In the genomic region with DNA sequence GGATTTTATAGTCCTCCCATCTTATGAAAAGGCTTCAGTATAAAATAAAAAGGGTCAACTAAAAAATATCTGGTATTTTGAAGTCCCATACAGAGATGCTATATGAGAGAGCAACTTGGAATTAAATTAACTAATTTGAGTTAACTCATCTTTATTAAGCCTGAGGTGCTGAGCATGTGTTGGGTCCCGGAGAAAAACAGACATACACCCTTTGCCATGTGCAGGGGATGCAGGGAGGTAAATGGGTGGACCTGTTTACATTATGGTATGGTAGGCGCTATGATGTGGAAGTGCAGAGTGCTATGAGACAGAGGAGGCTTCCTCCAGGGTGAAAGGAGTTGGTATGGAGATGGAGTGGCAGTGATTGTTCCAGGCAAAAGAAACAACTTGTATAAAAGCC, we compare ENCODE assay signal across 23 cellular contexts.
A peak's percentile ranks its signal among the peaks of the same experiment; 100 is the strongest.
DNase-seq lines count a peak whose midpoint lies in the region; ATAC-seq and TF ChIP-seq lines count a peak whose summit lies in the region.
"Had no signal": no experiment of that assay in that cellular context is flagged by ENCODE, and none has a peak within 500 bp of the region (broad histone marks: within the 10 kb centered on the region; RNA-seq: fewer than 3 reads in every experiment).

No MANE protein-coding gene starts in this region.

- H4K20me1 ChIP-seq in Loucy (ENCODE audit: insufficient read depth, low read length, poor library complexity, severe bottlenecking) (no peaks in the 10 kb centered on the region), hepatocyte (ENCODE audit: insufficient read depth, poor library complexity, severe bottlenecking) (no peaks in the 10 kb centered on the region)

- H3K36me3 ChIP-seq in Loucy (ENCODE audit: insufficient read depth, low read length) (no peaks in the 10 kb centered on the region), hepatocyte (replicated peaks; ENCODE audit: insufficient read depth, low read depth) (no peaks in the 10 kb centered on the region), trophoblast cell (ENCODE audit: control insufficient read depth in 1 of 2, insufficient read depth in 2 of 2, low read length in 2 of 2) (no peaks in the 10 kb centered on the region)

- no peak overlapping the region for H3K4ac ChIP-seq in trophoblast cell (ENCODE audit: low read depth, low read length)

- 0 out of 2 replicates have a peak, but pooled peaks cover 3% of the 10 kb centered on the region for H3F3A ChIP-seq in Loucy (ENCODE audit: low read depth)

- peaks cover 2% of the 10 kb centered on the region for H3K79me1 ChIP-seq in trophoblast cell (ENCODE audit: low read length)

- peaks cover 58% of the 10 kb centered on the region for H3K4me1 ChIP-seq in Loucy (ENCODE audit: insufficient read depth, low read length, poor library complexity, severe bottlenecking)
- H3K4me1 ChIP-seq in hepatocyte (ENCODE audit: insufficient read depth), result peaks cover 63% of the 10 kb centered on the region
- peaks cover 0 to 6% of the 10 kb centered on the region in 2 experiments for H3K4me1 ChIP-seq in trophoblast cell (ENCODE audit: control insufficient read depth in 1 of 2, insufficient read depth in 2 of 2, low read length in 2 of 2)

- H3K4me2 ChIP-seq in Loucy (ENCODE audit: low read depth, low read length, poor library complexity, severe bottlenecking) (peak overlapping the region; percentile 83), hepatocyte (no peak overlapping the region), trophoblast cell (ENCODE audit: low read length) (no peak overlapping the region)
- H3K4me2 ChIP-seq: PC-9 had no signal

- H3K23ac ChIP-seq in trophoblast cell (ENCODE audit: low read length), result no peak overlapping the region

- H3K4me3 ChIP-seq in Loucy (ENCODE audit: low read length, poor library complexity, severe bottlenecking) (no peak overlapping the region), hepatocyte (no peak overlapping the region), trophoblast cell (ENCODE audit: low read depth, low read length) (no peak overlapping the region)
- H3K4me3 ChIP-seq: PC-9 had no signal

- no peak for DNase-seq in activated CD4-positive, alpha-beta T cell treated with anti-CD3 and anti-CD28 coated beads, Interleukin-2, amount 10 ng/mL, durations not matched to agents 7 days and 5 days
- DNase-seq in activated CD4-positive, alpha-beta T cell treated with anti-CD3 and anti-CD28 coated beads, Interleukin-2, amount 50 U/mL, for 1 hour, result no peak
- DNase-seq in hepatocyte (ENCODE audit: low spot score) (no peak), trophoblast cell (no peak), GM10248 (ENCODE audit: extremely low spot score) (no peak), NCI-H1105 (lab: John Stamatoyannopoulos, UW) (no peak)
- DNase-seq: 8988T; AML-193; C1 segment of cervical spinal cord; Calu3; CD8-positive, alpha-beta memory T cell; GDM1; KBM-7; NCI-H1092; NCI-H1436 treated with DMSO at 0.1 percent for 48 hours; NCI-H1930; NCI-H69; PC-9; SHP77 had no signal

- H3K27me3 ChIP-seq in Loucy (ENCODE audit: insufficient read depth, low read length, poor library complexity, severe bottlenecking) (no peaks in the 10 kb centered on the region), hepatocyte (no peaks in the 10 kb centered on the region), trophoblast cell (ENCODE audit: insufficient read depth, low read length) (no peaks in the 10 kb centered on the region)

- peaks cover 46% of the 10 kb centered on the region for H3K4me1 Mint-ChIP-seq in activated CD4-positive, alpha-beta T cell treated with anti-CD3 and anti-CD28 coated beads, Interleukin-2, amount 10 ng/mL, durations not matched to agents 7 days and 5 days

- no peak overlapping the region for H4K12ac ChIP-seq in trophoblast cell (ENCODE audit: low read depth, low read length)

- no peaks in the 10 kb centered on the region for H3K9me3 Mint-ChIP-seq in activated CD4-positive, alpha-beta T cell treated with anti-CD3 and anti-CD28 coated beads, Interleukin-2, amount 10 ng/mL, durations not matched to agents 7 days and 5 days
- H3K9me3 Mint-ChIP-seq: CD8-positive, alpha-beta memory T cell had no signal

- H3K36me3 Mint-ChIP-seq in activated CD4-positive, alpha-beta T cell treated with anti-CD3 and anti-CD28 coated beads, Interleukin-2, amount 10 ng/mL, durations not matched to agents 7 days and 5 days (ENCODE audit: low read depth), result peaks cover 5% of the 10 kb centered on the region

- H3K18ac ChIP-seq in trophoblast cell (ENCODE audit: low read length), result no peak overlapping the region

- ATAC-seq in HG03571 (IDR thresholded peaks at IDR 0.05; ENCODE audit: unreplicated experiment), result no peak
- ATAC-seq: HCT116, HepG2 had no signal

- H3K9me2 ChIP-seq in Loucy (replicated peaks; ENCODE audit: low read depth, low read length), result no peaks in the 10 kb centered on the region
- H3K9me2 ChIP-seq in hepatocyte (replicated peaks; ENCODE audit: insufficient read depth), result no peaks in the 10 kb centered on the region

- no peak overlapping the region for H2BK120ac ChIP-seq in trophoblast cell (ENCODE audit: insufficient read depth, low read length, poor library complexity)

- H2AFZ ChIP-seq in Loucy (ENCODE audit: low read length), result no peak overlapping the region
- H2AFZ ChIP-seq in hepatocyte, result no peak overlapping the region
- no peak overlapping the region for H2AFZ ChIP-seq in trophoblast cell (ENCODE audit: insufficient read depth, low read length, poor library complexity)
- H2AFZ ChIP-seq: PC-9 had no signal

- peak overlapping the region; percentile 5 for H3K27ac Mint-ChIP-seq in activated CD4-positive, alpha-beta T cell treated with anti-CD3 and anti-CD28 coated beads, Interleukin-2, amount 10 ng/mL, durations not matched to agents 7 days and 5 days

- no peak overlapping the region for H4K8ac ChIP-seq in trophoblast cell (ENCODE audit: low read depth, low read length)

- H2AK5ac ChIP-seq in trophoblast cell (ENCODE audit: low read length), result no peak overlapping the region

- no peak overlapping the region for H4K91ac ChIP-seq in trophoblast cell (ENCODE audit: low read depth, low read length)

- H3K79me2 ChIP-seq in Loucy (ENCODE audit: insufficient read depth, low read length) (no peaks in the 10 kb centered on the region), hepatocyte (no peaks in the 10 kb centered on the region), trophoblast cell (ENCODE audit: control insufficient read depth, insufficient read depth, low read length, poor library complexity) (no peaks in the 10 kb centered on the region)

- POLR2A ChIA-PET in activated CD4-positive, alpha-beta T cell treated with anti-CD3 and anti-CD28 coated beads, Interleukin-2, amount 10 ng/mL, durations not matched to agents 7 days and 5 days (lab: Charles Lee), result no interaction called here
- POLR2A ChIA-PET in GM10248 (lab: Yijun Ruan, JAX), result no interaction called here

- TF ChIP-seq CTCF in Loucy (conservative IDR thresholded peaks at IDR 0.05; ENCODE audit: low read length), result no peak
- no peak for TF ChIP-seq CTCF in hepatocyte (IDR thresholded peaks at IDR 0.05; ENCODE audit: poor library complexity)
- no peak for TF ChIP-seq CTCF in GM10248 (IDR thresholded peaks at IDR 0.05; ENCODE audit: control extremely low read depth, extremely low read depth, low read depth, missing control alignments)

- H3K27ac ChIP-seq in hepatocyte (peak overlapping the region; percentile 51), trophoblast cell (ENCODE audit: low read depth, low read length) (no peak overlapping the region)
- H3K27ac ChIP-seq: PC-9 had no signal

- H3K9me3 ChIP-seq in Loucy (ENCODE audit: insufficient read depth, low read depth, low read length) (no peaks in the 10 kb centered on the region), hepatocyte (ENCODE audit: low read depth) (no peaks in the 10 kb centered on the region), trophoblast cell (ENCODE audit: insufficient read depth, low read depth, low read length) (no peaks in the 10 kb centered on the region)

- peak overlapping the region; percentile 60 for H3K14ac ChIP-seq in trophoblast cell (ENCODE audit: low read length)

- H3K9ac ChIP-seq in Loucy (ENCODE audit: low read depth, low read length, poor library complexity, severe bottlenecking) (peak overlapping the region; percentile 70), trophoblast cell (ENCODE audit: low read length) (no peak overlapping the region)

- WGBS in hepatocyte (ENCODE audit: low lambda C conversion rate, missing lambda C conversion rate), result 83% methylated on average over 2 of the region's 2 CpGs
- no CpG with 5 or more reads among the region's 2 CpGs for WGBS in trophoblast cell (ENCODE audit: extremely low coverage, insufficient coverage, insufficient read length)

- CTCF ChIA-PET in activated CD4-positive, alpha-beta T cell treated with anti-CD3 and anti-CD28 coated beads, Interleukin-2, amount 10 ng/mL, durations not matched to agents 7 days and 5 days (lab: Charles Lee), result interaction anchor here (0.9 to 1.5 kb wide), 2 partner anchors 14 to 17 kb away, joined by 3 to 6 read pairs; no protein-coding TSS in a partner anchor
- CTCF ChIA-PET in GM10248 (lab: Yijun Ruan, JAX), result interaction anchor here (1.5 to 5.1 kb wide), 6 partner anchors 7 to 1220 kb away, joined by 3 to 35 read pairs (median 14); no protein-coding TSS in a partner anchor

- no peak overlapping the region for H2BK5ac ChIP-seq in trophoblast cell (ENCODE audit: low read depth, low read length, poor library complexity)

- no peak overlapping the region for H2BK12ac ChIP-seq in trophoblast cell (ENCODE audit: low read length)

- no peaks in the 10 kb centered on the region for H3K27me3 Mint-ChIP-seq in activated CD4-positive, alpha-beta T cell treated with anti-CD3 and anti-CD28 coated beads, Interleukin-2, amount 10 ng/mL, durations not matched to agents 7 days and 5 days
- H3K27me3 Mint-ChIP-seq: CD8-positive, alpha-beta memory T cell had no signal

- H3K4me3 Mint-ChIP-seq in activated CD4-positive, alpha-beta T cell treated with anti-CD3 and anti-CD28 coated beads, Interleukin-2, amount 10 ng/mL, durations not matched to agents 7 days and 5 days, result no peak overlapping the region
- H3K4me3 Mint-ChIP-seq: CD8-positive, alpha-beta memory T cell had no signal
